In genomic region chr19:33434886-33435705, GRCh38 we compare ENCODE assay signal across 16 cellular contexts.
DNase-seq lines count a peak whose midpoint lies in the region; ATAC-seq, FAIRE-seq and TF ChIP-seq lines count a peak whose summit lies in the region.
"Had no signal": no experiment of that assay in that cellular context is flagged by ENCODE, and none has a peak within 500 bp of the region (broad histone marks: within the 10 kb centered on the region; RNA-seq: fewer than 3 reads in every experiment).

No MANE protein-coding gene starts in this region.

- H3K27me3 ChIP-seq in BE2C, result no peaks in the 10 kb centered on the region
- H3K27me3 ChIP-seq: pancreas had no signal

- intact Hi-C loops in kidney (cut with DNase I), result no loop called here

- H3K27ac Mint-ChIP-seq in effector memory CD8-positive, alpha-beta T cell, result no peak overlapping the region

- FAIRE-seq in kidney (lab: Jason Lieb, UNC), result no peak
- FAIRE-seq: pancreas had no signal

- DNase-seq in BE2C (peak; percentile 90), amniotic epithelial cell (ENCODE audit: low read depth) (peak; percentile 46), kidney (peak; percentile 50), NCI-H2081 treated with DMSO at 0.1 percent for 48 hours (lab: John Stamatoyannopoulos, UW) (no peak), anterior cingulate cortex (lab: John Stamatoyannopoulos, UW) (no peak)
- no peak for DNase-seq in effector memory CD8-positive, alpha-beta T cell
- DNase-seq: activated CD8-positive, alpha-beta memory T cell treated with anti-CD3 and anti-CD28 coated beads for 24 hours; activated naive CD4-positive, alpha-beta T cell treated with anti-CD3 and anti-CD28 coated beads, Interleukin-2, amount 50 U/mL, for 16 hours; CD4-positive, CD25-positive, alpha-beta regulatory T cell; GOT3; mammary epithelial cell; stimulated activated CD4-positive, alpha-beta T cell treated with anti-CD3 and anti-CD28 coated beads, Interleukin-4, amount 100 ng/mL, for 4 hours; T1000 had no signal

- H3K9ac ChIP-seq in kidney (ENCODE audit: low read length in 2 of 2), result no peak overlapping the region

- CTCF ChIA-PET in HEK293 (lab: Yijun Ruan, JAX), result interaction anchor here (0.6 to 4.5 kb wide), 8 partner anchors 15 to 1667 kb away, joined by 3 to 75 read pairs (median 3); no protein-coding TSS in a partner anchor

- no peak for ATAC-seq in effector memory CD8-positive, alpha-beta T cell (replicated peaks)
- ATAC-seq in HG03571 (IDR thresholded peaks at IDR 0.05; ENCODE audit: unreplicated experiment), result no peak
- ATAC-seq: pancreas had no signal

- peaks cover 5% of the 10 kb centered on the region for H3K36me3 Mint-ChIP-seq in effector memory CD8-positive, alpha-beta T cell (ENCODE audit: insufficient read depth)
- H3K36me3 Mint-ChIP-seq: CD4-positive, CD25-positive, alpha-beta regulatory T cell had no signal

- no peak for TF ChIP-seq CTCF in BE2C (IDR thresholded peaks at IDR 0.05; ENCODE audit: low read depth, low read length)
- no peak for TF ChIP-seq CTCF in HEK293 (tag by site-specific recombination; IDR thresholded peaks at IDR 0.05)
- no peak for TF ChIP-seq CTCF in kidney (IDR thresholded peaks at IDR 0.05; ENCODE audit: borderline replicate concordance, extremely low read depth, insufficient read depth)

- no peaks in the 10 kb centered on the region for H3K36me3 ChIP-seq in BE2C
- no peaks in the 10 kb centered on the region; a peak in 1 of 3 replicates for H3K36me3 ChIP-seq in HEK293 (ENCODE audit: control insufficient read depth in 2 of 2, insufficient read depth in 1 of 2, low read length in 2 of 2)
- no peaks in the 10 kb centered on the region for H3K36me3 ChIP-seq in kidney (ENCODE audit: control insufficient read depth in 1 of 2, insufficient read depth in 2 of 2, low read length in 2 of 2)
- H3K36me3 ChIP-seq: pancreas had no signal

- H3K4me1 Mint-ChIP-seq in effector memory CD8-positive, alpha-beta T cell (ENCODE audit: low read depth in 2 of 2), result peaks cover 6 to 8% of the 10 kb centered on the region in 2 donors

- no peaks in the 10 kb centered on the region for H3K9me3 ChIP-seq in BE2C
- H3K9me3 ChIP-seq in HEK293 (ENCODE audit: control insufficient read depth, insufficient read depth, low read depth, low read length), result no peaks in the 10 kb centered on the region
- no peaks in the 10 kb centered on the region for H3K9me3 ChIP-seq in kidney (ENCODE audit: control insufficient read depth in 1 of 2, low read length in 2 of 2)
- H3K9me3 ChIP-seq: pancreas had no signal

- H3K27ac ChIP-seq in HEK293 (ENCODE audit: extremely low read depth, low read depth, low read length) (peak overlapping the region; percentile 47; the same call in 1 of the 2 replicates), kidney (ENCODE audit: low read depth in 2 of 2, low read length in 2 of 2) (no peak overlapping the region)
- H3K27ac ChIP-seq: pancreas had no signal

- no peaks in the 10 kb centered on the region for H3K9me3 Mint-ChIP-seq in effector memory CD8-positive, alpha-beta T cell
- H3K9me3 Mint-ChIP-seq: CD4-positive, CD25-positive, alpha-beta regulatory T cell had no signal

- H3K4me3 ChIP-seq in BE2C (ENCODE audit: low read depth, low read length) (peak overlapping the region; percentile 35; the same call in 1 of the 2 replicates), HEK293 (ENCODE audit: low read depth, low read length) (no peak overlapping the region), kidney (ENCODE audit: low read length in 2 of 2) (no peak overlapping the region)
- H3K4me3 ChIP-seq: pancreas had no signal

- H3K4me1 ChIP-seq in BE2C, result peaks cover 76% of the 10 kb centered on the region
- peaks cover 40% of the 10 kb centered on the region for H3K4me1 ChIP-seq in HEK293 (ENCODE audit: control insufficient read depth, insufficient read depth, low read length)
- H3K4me1 ChIP-seq in kidney (ENCODE audit: control insufficient read depth in 1 of 2, insufficient read depth in 1 of 2, low read depth in 1 of 2, low read length in 2 of 2), result peaks cover 6 to 14% of the 10 kb centered on the region in 2 donors
- H3K4me1 ChIP-seq: pancreas had no signal

- no peak overlapping the region for H3K4me3 Mint-ChIP-seq in effector memory CD8-positive, alpha-beta T cell
- H3K4me3 Mint-ChIP-seq: CD4-positive, CD25-positive, alpha-beta regulatory T cell had no signal

- POLR2A ChIA-PET in HEK293 (lab: Yijun Ruan, JAX), result no interaction called here

- H3K27me3 Mint-ChIP-seq in effector memory CD8-positive, alpha-beta T cell, result no peaks in the 10 kb centered on the region
- H3K27me3 Mint-ChIP-seq: CD4-positive, CD25-positive, alpha-beta regulatory T cell had no signal

TF ChIP-seq in HEK293, 187 proteins besides CTCF, POLR2A, EP300 and RAD21 (continues in another document):
- TF ChIP-seq TSHZ1 (tag by site-specific recombination; IDR thresholded peaks at IDR 0.05; ENCODE audit: borderline replicate concordance), result no peak
- TF ChIP-seq ATF2 (tag by site-specific recombination; IDR thresholded peaks at IDR 0.05; ENCODE audit: low read depth), result no peak
- no peak for TF ChIP-seq ZNF398 (tag by site-specific recombination; IDR thresholded peaks at IDR 0.05)
- no peak for TF ChIP-seq ZNF830 (tag by site-specific recombination; IDR thresholded peaks at IDR 0.05; ENCODE audit: low read depth)
- peak; percentile 62 for TF ChIP-seq OSR2 (tag by site-specific recombination; IDR thresholded peaks at IDR 0.05)
- no peak for TF ChIP-seq KLF10 (tag by site-specific recombination; IDR thresholded peaks at IDR 0.05)
- no peak for TF ChIP-seq ZNF558 (tag by site-specific recombination; IDR thresholded peaks at IDR 0.05)
- no peak for TF ChIP-seq ZSCAN16 (tag by site-specific recombination; IDR thresholded peaks at IDR 0.05)
- peak; percentile 34; the same call in 1 of the 2 replicates for TF ChIP-seq ZNF629 (tag by site-specific recombination; IDR thresholded peaks at IDR 0.05)
- no peak for TF ChIP-seq YY2 (tag by site-specific recombination; IDR thresholded peaks at IDR 0.05)
- TF ChIP-seq ZNF221 (tag by site-specific recombination; IDR thresholded peaks at IDR 0.05; ENCODE audit: borderline replicate concordance), result no peak
- TF ChIP-seq ZNF585B (tag by site-specific recombination; IDR thresholded peaks at IDR 0.05), result no peak
- 0 out of 2 replicates have a peak, but pooled peaks have one; percentile 37 for TF ChIP-seq GLIS1 (tag by site-specific recombination; IDR thresholded peaks at IDR 0.05)
- TF ChIP-seq ZNF114 (tag by site-specific recombination; IDR thresholded peaks at IDR 0.05), result no peak
- no peak for TF ChIP-seq ZNF223 (tag by site-specific recombination; IDR thresholded peaks at IDR 0.05)
- TF ChIP-seq ZXDB (tag by site-specific recombination; IDR thresholded peaks at IDR 0.05), result no peak
- 0 out of 2 replicates have a peak, but pooled peaks have one; percentile 8 for TF ChIP-seq ZNF266 (tag by site-specific recombination; IDR thresholded peaks at IDR 0.05; ENCODE audit: low read depth)
- no peak for TF ChIP-seq GFI1B (tag by site-specific recombination; IDR thresholded peaks at IDR 0.05)
- no peak for TF ChIP-seq BCL11A (tag by site-specific recombination; IDR thresholded peaks at IDR 0.05; ENCODE audit: low read depth)

Comparison
In these comparisons a context has a peak if more than half of its experiments do, and no peak if none do; other contexts are left out.
1. DNase-seq: peak in BE2C (single experiment), amniotic epithelial cell (single experiment) and kidney (single experiment); none in NCI-H2081 treated with DMSO at 0.1 percent for 48 hours (single experiment), effector memory CD8-positive, alpha-beta T cell (0 of 3) and anterior cingulate cortex (0 of 58).